ENCODE assay signal across 13 cellular contexts in the genomic region with DNA sequence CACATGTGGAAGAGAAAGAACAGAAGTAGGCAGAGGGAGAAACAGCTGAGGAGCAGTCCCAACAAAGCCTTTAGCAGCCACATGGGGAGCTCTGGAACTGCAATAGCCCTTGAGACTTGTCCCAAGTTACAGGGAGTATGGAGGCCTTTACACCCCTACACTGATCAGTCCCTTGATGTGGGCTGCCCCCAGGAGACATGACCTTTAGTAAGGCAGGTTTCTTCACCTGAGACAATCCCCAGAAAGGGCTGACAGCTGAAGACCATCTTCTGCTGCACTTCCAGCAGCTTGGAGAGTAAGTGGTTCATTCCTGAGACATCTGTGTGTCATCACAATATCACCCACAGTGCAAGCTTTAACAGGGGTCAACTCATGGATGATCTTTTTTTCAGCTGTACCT. TPM values are rescaled to one million over a fixed set of nuclear protein-coding genes. Genes with fewer than 3 reads are reported as not detected.
DNase-seq lines count a peak whose midpoint lies in the region; ATAC-seq, FAIRE-seq and TF ChIP-seq lines count a peak whose summit lies in the region.
"Had no signal": no experiment of that assay in that cellular context is flagged by ENCODE, and none has a peak within 500 bp of the region (broad histone marks: within the 10 kb centered on the region; RNA-seq: fewer than 3 reads in every experiment).

No MANE protein-coding gene starts in this region.

- peaks cover 41% of the 10 kb centered on the region for H3K4me1 Mint-ChIP-seq in astrocyte (ENCODE audit: low read depth, unreplicated experiment)
- peaks cover 6 to 9% of the 10 kb centered on the region in 2 donors for H3K4me1 Mint-ChIP-seq in natural killer cell

- H3K9ac ChIP-seq in astrocyte (ENCODE audit: low read length) (no peak overlapping the region), mesendoderm (ENCODE audit: low read length) (no peak overlapping the region)

- DNase-seq in GM10248 (ENCODE audit: extremely low spot score) (no peak), astrocyte (ENCODE audit: low read depth) (no peak), mesendoderm (peak; percentile 25), GOT3 (lab: John Stamatoyannopoulos, UW) (no peak), natural killer cell (no peak), globus pallidus (ENCODE audit: low spot score) (no peak)
- DNase-seq: activated CD4-positive, alpha-beta memory T cell treated with anti-CD3 and anti-CD28 coated beads for 36 hours; mucosa of descending colon; NCI-H446; right cardiac atrium had no signal

- no peak for FAIRE-seq in astrocyte (lab: Jason Lieb, UNC)

- H3K23ac ChIP-seq in mesendoderm (ENCODE audit: low read length) = no peak overlapping the region

- H3K27ac ChIP-seq in HEK293 (ENCODE audit: extremely low read depth, low read depth, low read length) (no peak overlapping the region), astrocyte (ENCODE audit: low read depth, low read length) (no peak overlapping the region), mesendoderm (ENCODE audit: low read depth, low read length) (no peak overlapping the region)
- H3K27ac ChIP-seq: vagina had no signal

- H3K9me3 Mint-ChIP-seq in astrocyte (ENCODE audit: unreplicated experiment) (no peaks in the 10 kb centered on the region), natural killer cell (no peaks in the 10 kb centered on the region)
- H3K9me3 Mint-ChIP-seq: activated CD4-positive, alpha-beta memory T cell treated with anti-CD3 and anti-CD28 coated beads for 36 hours; activated naive CD4-positive, alpha-beta T cell treated with anti-CD3 and anti-CD28 coated beads, Interleukin-2, amount 50 U/mL, for 72 hours had no signal

- peak overlapping the region; percentile 62 for H3K4ac ChIP-seq in mesendoderm (ENCODE audit: low read depth, low read length)

- H3K9me3 ChIP-seq in HEK293 (ENCODE audit: control insufficient read depth, insufficient read depth, low read depth, low read length) (no peaks in the 10 kb centered on the region), astrocyte (ENCODE audit: insufficient read depth, low read depth, low read length) (no peaks in the 10 kb centered on the region)
- H3K9me3 ChIP-seq: mucosa of descending colon, vagina had no signal

- H3K27ac Mint-ChIP-seq in astrocyte (ENCODE audit: unreplicated experiment) = peak overlapping the region; percentile 78
- H3K27ac Mint-ChIP-seq in natural killer cell = no peak overlapping the region
- H3K27ac Mint-ChIP-seq: activated CD4-positive, alpha-beta memory T cell treated with anti-CD3 and anti-CD28 coated beads for 36 hours had no signal

- H3K79me2 ChIP-seq in astrocyte (ENCODE audit: insufficient read depth, low read length) (peaks cover 3% of the 10 kb centered on the region), mesendoderm (ENCODE audit: control insufficient read depth, insufficient read depth, low read length) (no peaks in the 10 kb centered on the region)

- CTCF ChIA-PET in GM10248 (lab: Yijun Ruan, JAX) = interaction anchor here (1.4 to 3.5 kb wide), 4 partner anchors 8 to 84 kb away, joined by 3 to 24 read pairs (median 8); partner anchors contain the start of gene SNAPC1
- CTCF ChIA-PET in HEK293 (lab: Yijun Ruan, JAX) = interaction anchor here (1.2 kb wide), 1 partner anchor 54 kb away, joined by 3 read pairs; no protein-coding TSS in a partner anchor

- H3K36me3 Mint-ChIP-seq in astrocyte (ENCODE audit: low read depth, unreplicated experiment) (peaks cover 8% of the 10 kb centered on the region), natural killer cell (no peaks in the 10 kb centered on the region)

- H3K4me3 ChIP-seq in HEK293 (ENCODE audit: low read depth, low read length) (no peak overlapping the region), astrocyte (ENCODE audit: insufficient read depth, low read depth, low read length) (no peak overlapping the region), mesendoderm (ENCODE audit: low read length) (no peak overlapping the region)
- H3K4me3 ChIP-seq: mucosa of descending colon, vagina had no signal

- H3K36me3 ChIP-seq in HEK293 (ENCODE audit: control insufficient read depth in 2 of 2, insufficient read depth in 1 of 2, low read length in 2 of 2) (no peaks in the 10 kb centered on the region), astrocyte (ENCODE audit: insufficient read depth, low read length) (peaks cover 13% of the 10 kb centered on the region), mesendoderm (ENCODE audit: control insufficient read depth, insufficient read depth, low read length) (no peaks in the 10 kb centered on the region)
- H3K36me3 ChIP-seq: vagina had no signal

- no peak for ATAC-seq in natural killer cell
- ATAC-seq: mucosa of descending colon, right cardiac atrium had no signal

- H2AFZ ChIP-seq in astrocyte (ENCODE audit: low read depth, low read length) = no peak overlapping the region

- no peak overlapping the region for H3K4me2 ChIP-seq in astrocyte (ENCODE audit: low read length)
- no peak overlapping the region for H3K4me2 ChIP-seq in mesendoderm (ENCODE audit: low read length)

- H3K4me1 ChIP-seq in HEK293 (ENCODE audit: control insufficient read depth, insufficient read depth, low read length) (peaks cover 26% of the 10 kb centered on the region), astrocyte (ENCODE audit: insufficient read depth, low read length) (peaks cover 3% of the 10 kb centered on the region), mesendoderm (ENCODE audit: control insufficient read depth, low read depth, low read length) (no peaks in the 10 kb centered on the region)

- POLR2A ChIA-PET in GM10248 (lab: Yijun Ruan, JAX) (no interaction called here), HEK293 (lab: Yijun Ruan, JAX) (interaction anchor here (7.3 kb wide), 1 partner anchor 10 kb away, joined by 56 read pairs; the partner anchor contains the start of gene SNAPC1)

- H4K20me1 ChIP-seq in astrocyte (ENCODE audit: insufficient read depth, low read length) = peaks cover 4% of the 10 kb centered on the region

- H2AK5ac ChIP-seq in mesendoderm (ENCODE audit: low read length) = no peak overlapping the region

- H4K8ac ChIP-seq in mesendoderm (ENCODE audit: low read depth, low read length) = no peak overlapping the region

- H2BK120ac ChIP-seq in mesendoderm (ENCODE audit: low read depth, low read length) = no peak overlapping the region

- H3K4me3 Mint-ChIP-seq in astrocyte (ENCODE audit: unreplicated experiment) (no peak overlapping the region), natural killer cell (no peak overlapping the region)
- H3K4me3 Mint-ChIP-seq: activated CD4-positive, alpha-beta memory T cell treated with anti-CD3 and anti-CD28 coated beads for 36 hours had no signal

- no peak overlapping the region for H2BK15ac ChIP-seq in mesendoderm (replicated peaks; ENCODE audit: low read depth)

- H3K79me1 ChIP-seq in mesendoderm (ENCODE audit: low read length) = no peaks in the 10 kb centered on the region

- peak; percentile 24 for TF ChIP-seq CTCF in GM10248 (IDR thresholded peaks at IDR 0.05; ENCODE audit: control extremely low read depth, extremely low read depth, low read depth, missing control alignments)
- TF ChIP-seq CTCF in HEK293 (tag by site-specific recombination; IDR thresholded peaks at IDR 0.05) = no peak
- TF ChIP-seq CTCF in astrocyte (IDR thresholded peaks at IDR 0.05; ENCODE audit: insufficient read depth, low read depth, low read length) = no peak
- no peak for TF ChIP-seq CTCF in natural killer cell (IDR thresholded peaks at IDR 0.05)

- H3K27me3 Mint-ChIP-seq in astrocyte (ENCODE audit: low read depth, unreplicated experiment) = no peaks in the 10 kb centered on the region
- peaks cover 22 to 29% of the 10 kb centered on the region in 2 donors for H3K27me3 Mint-ChIP-seq in natural killer cell (ENCODE audit: low read depth in 2 of 2)
- H3K27me3 Mint-ChIP-seq: activated CD4-positive, alpha-beta memory T cell treated with anti-CD3 and anti-CD28 coated beads for 36 hours had no signal

- intact Hi-C loops in natural killer cell (cut with micrococcal nuclease) = no loop called here

- H2BK5ac ChIP-seq in mesendoderm (ENCODE audit: low read length) = no peak overlapping the region

- H3K18ac ChIP-seq in mesendoderm (ENCODE audit: low read length) = no peak overlapping the region

- H3K27me3 ChIP-seq in astrocyte (ENCODE audit: insufficient read depth, low read length) (no peaks in the 10 kb centered on the region), mesendoderm (ENCODE audit: insufficient read depth, low read length, poor library complexity) (no peaks in the 10 kb centered on the region)
- H3K27me3 ChIP-seq: vagina had no signal

- H3K56ac ChIP-seq in mesendoderm (ENCODE audit: low read length) = no peak overlapping the region

- H4K5ac ChIP-seq in mesendoderm (ENCODE audit: low read length) = no peak overlapping the region

TF ChIP-seq in HEK293, 187 proteins besides CTCF, POLR2A, EP300 and RAD21 (continues in another document):
- no peak for TF ChIP-seq ZBTB10 (tag by site-specific recombination; IDR thresholded peaks at IDR 0.05)

RNA-seq across cellular contexts. Expression of gene SNAPC1, which starts 8.6 kb away (rescaled TPM):
- 12.9 and 14.1 TPM in 2 replicates for total RNA-seq in astrocyte
- polyA plus RNA-seq in mesendoderm (2013, experiment 1 of 2) = 13.0 TPM
- polyA plus RNA-seq in mesendoderm (2013, experiment 2 of 2) = 13.9 TPM
- 1 to 10 TPM; 2.2 to 2.4 (median 2.2) TPM for total RNA-seq in natural killer cell

RNA-seq across cellular contexts. Expression of gene HIF1A, which starts 58.3 kb away (rescaled TPM):
- total RNA-seq in astrocyte (435 and 475 TPM in 2 replicates), natural killer cell (100 to 1,000 TPM; 174 to 184 (median 177) TPM)
- polyA plus RNA-seq in mesendoderm (2013, experiment 1 of 2) = 212 TPM
- polyA plus RNA-seq in mesendoderm (2013, experiment 2 of 2) = 208 TPM

RNA-seq across cellular contexts. Expression of gene SYT16, which starts 58.9 kb away (rescaled TPM):
- total RNA-seq in astrocyte (5.5 and 5.9 TPM in 2 replicates), natural killer cell (under 1 TPM in 2 of 3 donors, not detected in 1; 0.02 to 0.03 TPM)
- polyA plus RNA-seq in mesendoderm (2013, experiment 1 of 2) = 0.37 TPM
- 0.45 TPM for polyA plus RNA-seq in mesendoderm (2013, experiment 2 of 2)
- total RNA-seq: activated CD4-positive, alpha-beta memory T cell treated with anti-CD3 and anti-CD28 coated beads for 36 hours; activated naive CD4-positive, alpha-beta T cell treated with anti-CD3 and anti-CD28 coated beads, Interleukin-2, amount 50 U/mL, for 72 hours had no signal
